In the genomic region with DNA sequence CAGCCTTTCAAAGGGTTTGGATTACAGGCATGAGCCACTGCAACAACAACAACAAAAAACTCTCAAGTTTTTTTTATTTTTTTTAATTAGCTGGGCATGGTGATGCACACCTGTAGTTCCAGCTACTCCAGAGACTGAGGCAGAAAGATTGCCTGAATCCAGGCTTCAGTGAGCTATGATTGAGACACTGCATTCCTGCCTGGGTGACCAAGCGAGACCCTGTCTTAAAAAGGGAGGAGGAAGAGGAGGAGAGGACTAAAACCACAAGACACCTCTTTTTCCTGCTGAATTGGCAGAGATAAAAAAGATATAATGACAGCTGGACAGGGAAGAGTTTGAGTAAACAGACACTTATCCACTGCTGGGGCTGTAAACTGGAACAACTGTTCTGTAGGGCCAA, we compare ENCODE assay signal across 27 cellular contexts. TPM values are rescaled to one million over a fixed set of nuclear protein-coding genes. Genes with fewer than 3 reads are reported as not detected.
"Had no signal": no experiment of that assay in that cellular context is flagged by ENCODE, and none has a peak within 500 bp of the region (broad histone marks: within the 10 kb centered on the region; RNA-seq: fewer than 3 reads in every experiment).

No MANE protein-coding gene starts in this region.

- H3K27me3 ChIP-seq: spleen, upper lobe of right lung had no signal

- DNase-seq: activated CD4-positive, alpha-beta T cell treated with anti-CD3 and anti-CD28 coated beads for 36 hours; activated CD4-positive, CD25-positive, alpha-beta regulatory T cell; activated CD8-positive, alpha-beta memory T cell treated with anti-CD3 and anti-CD28 coated beads, Interleukin-2, amount 10 ng/mL, durations not matched to agents 7 days and 5 days; activated CD8-positive, alpha-beta T cell treated with anti-CD3 and anti-CD28 coated beads, Interleukin-2, amount 10 ng/mL, durations not matched to agents 7 days and 5 days; activated naive CD4-positive, alpha-beta T cell; activated T-cell treated with anti-CD3 and anti-CD28 coated beads, Interleukin-2, amount 50 U/mL, for 48 hours; anterior cingulate cortex; dermis blood vessel endothelial cell; effector CD4-positive, alpha-beta T cell; foreskin keratinocyte; heart right ventricle; left ventricle myocardium superior; right cardiac atrium; stimulated activated naive CD4-positive, alpha-beta T cell; T-helper 2 cell; tibial artery; upper lobe of right lung had no signal

- H3K36me3 Mint-ChIP-seq: activated CD8-positive, alpha-beta memory T cell treated with anti-CD3 and anti-CD28 coated beads, Interleukin-2, amount 10 ng/mL, durations not matched to agents 7 days and 5 days; activated naive CD8-positive, alpha-beta T cell had no signal

- H3K4me3 ChIP-seq: esophagus muscularis mucosa, heart right ventricle, spleen, suprapubic skin, tibial artery, upper lobe of right lung had no signal

- H3K27me3 Mint-ChIP-seq: activated naive CD8-positive, alpha-beta T cell had no signal

- H3K36me3 ChIP-seq: esophagus muscularis mucosa, heart right ventricle, spleen, suprapubic skin, tibial artery, upper lobe of right lung had no signal

- H3K4me3 Mint-ChIP-seq: activated CD4-positive, alpha-beta T cell treated with anti-CD3 and anti-CD28 coated beads for 36 hours; activated CD8-positive, alpha-beta memory T cell treated with anti-CD3 and anti-CD28 coated beads, Interleukin-2, amount 10 ng/mL, durations not matched to agents 7 days and 5 days; activated CD8-positive, alpha-beta T cell treated with anti-CD3 and anti-CD28 coated beads, Interleukin-2, amount 10 ng/mL, durations not matched to agents 7 days and 5 days; activated naive CD8-positive, alpha-beta T cell had no signal

- H3K27ac Mint-ChIP-seq: activated CD4-positive, alpha-beta T cell treated with anti-CD3 and anti-CD28 coated beads for 36 hours; activated CD8-positive, alpha-beta memory T cell treated with anti-CD3 and anti-CD28 coated beads, Interleukin-2, amount 10 ng/mL, durations not matched to agents 7 days and 5 days; activated CD8-positive, alpha-beta T cell treated with anti-CD3 and anti-CD28 coated beads, Interleukin-2, amount 10 ng/mL, durations not matched to agents 7 days and 5 days; activated naive CD8-positive, alpha-beta T cell; activated T-helper 2 cell treated with anti-CD3 and anti-CD28 coated beads, Interferon-gamma antibody, Interleukin-2, Interleukin-4, amounts not matched to agents 10 μg/mL and 5 μg/mL and 100 μg/mL, durations not matched to agents 14 hours and 24 hours and 36 hours had no signal

- H3K9me3 Mint-ChIP-seq: activated T-helper 2 cell treated with anti-CD3 and anti-CD28 coated beads, Interferon-gamma antibody, Interleukin-2, Interleukin-4, amounts not matched to agents 10 μg/mL and 5 μg/mL and 100 μg/mL, durations not matched to agents 14 hours and 24 hours and 36 hours had no signal

- H3K27ac ChIP-seq: esophagus muscularis mucosa, foreskin keratinocyte, heart right ventricle, spleen, suprapubic skin, tibial artery, upper lobe of right lung had no signal

- H3K4me1 ChIP-seq: esophagus muscularis mucosa, foreskin keratinocyte, suprapubic skin, tibial artery, upper lobe of right lung had no signal

RNA-seq across cellular contexts. Expression of a gene that starts 22.7 kb away (rescaled TPM):
- total RNA-seq: activated CD4-positive, alpha-beta T cell treated with anti-CD3 and anti-CD28 coated beads for 36 hours; activated CD8-positive, alpha-beta memory T cell treated with anti-CD3 and anti-CD28 coated beads, Interleukin-2, amount 10 ng/mL, durations not matched to agents 7 days and 5 days; activated CD8-positive, alpha-beta T cell treated with anti-CD3 and anti-CD28 coated beads, Interleukin-2, amount 10 ng/mL, durations not matched to agents 7 days and 5 days; activated T-helper 2 cell treated with anti-CD3 and anti-CD28 coated beads, Interferon-gamma antibody, Interleukin-2, Interleukin-4, amounts not matched to agents 10 μg/mL and 5 μg/mL and 100 μg/mL, durations not matched to agents 14 hours and 24 hours and 36 hours; bronchial epithelial cell; dermis blood vessel endothelial cell; left ventricle myocardium superior; lung microvascular endothelial cell; mucosa of gallbladder; pulmonary artery endothelial cell; right cardiac atrium; upper lobe of right lung had no signal
- polyA plus RNA-seq: neural cell, right cardiac atrium had no signal

RNA-seq across cellular contexts. Expression of a gene that starts 42.9 kb away (rescaled TPM):
- total RNA-seq: activated CD4-positive, alpha-beta T cell treated with anti-CD3 and anti-CD28 coated beads for 36 hours; activated CD8-positive, alpha-beta memory T cell treated with anti-CD3 and anti-CD28 coated beads, Interleukin-2, amount 10 ng/mL, durations not matched to agents 7 days and 5 days; activated CD8-positive, alpha-beta T cell treated with anti-CD3 and anti-CD28 coated beads, Interleukin-2, amount 10 ng/mL, durations not matched to agents 7 days and 5 days; activated T-helper 2 cell treated with anti-CD3 and anti-CD28 coated beads, Interferon-gamma antibody, Interleukin-2, Interleukin-4, amounts not matched to agents 10 μg/mL and 5 μg/mL and 100 μg/mL, durations not matched to agents 14 hours and 24 hours and 36 hours; bronchial epithelial cell; dermis blood vessel endothelial cell; foreskin keratinocyte; left ventricle myocardium superior; lung microvascular endothelial cell; pulmonary artery endothelial cell; upper lobe of right lung had no signal
- polyA plus RNA-seq: foreskin keratinocyte had no signal
